1 cellular context compared by ENCODE assay signal in the genomic region with DNA sequence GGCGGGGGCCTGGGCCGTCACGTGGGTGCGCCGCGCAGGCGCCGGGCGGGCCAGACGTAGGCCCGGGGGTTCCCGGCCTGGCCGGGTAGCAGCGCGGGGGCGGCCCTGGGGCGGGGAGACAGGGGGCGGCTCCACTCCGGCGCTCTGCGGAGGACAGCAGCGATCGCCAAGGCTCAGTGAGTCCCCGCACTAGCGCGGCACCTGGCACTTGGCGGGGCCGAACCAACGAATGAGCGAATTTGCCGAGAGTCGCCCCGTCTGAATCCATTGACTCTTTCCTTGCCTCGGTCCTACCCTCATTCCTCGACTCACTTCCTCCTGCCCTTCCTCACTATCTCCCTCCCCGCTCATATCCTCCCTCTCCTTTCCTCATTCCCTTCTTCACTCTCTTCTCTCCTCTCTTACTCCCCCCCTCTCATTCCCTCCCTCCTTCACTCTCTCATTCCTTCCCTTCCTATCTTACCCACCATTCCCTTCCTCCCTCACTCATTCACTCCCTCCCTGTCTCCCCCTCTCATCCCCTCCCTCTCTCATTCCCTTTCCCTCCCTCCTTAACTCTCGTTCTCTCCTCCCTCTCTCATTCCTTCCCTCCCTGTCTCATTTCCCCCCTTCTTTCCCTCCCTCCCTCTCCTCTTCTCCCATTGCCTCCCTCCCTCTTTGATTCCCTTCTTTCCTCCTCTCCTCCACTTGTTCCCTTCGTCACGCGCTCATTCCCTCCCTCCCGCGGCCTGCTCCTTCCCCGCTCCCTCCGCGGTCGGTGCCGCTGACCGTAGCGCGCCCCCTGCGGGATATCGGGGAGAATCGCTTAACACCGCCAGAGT.
A peak's percentile ranks its signal among the peaks of the same experiment; 100 is the strongest.
TF ChIP-seq lines count a peak whose summit lies in the region.

No MANE protein-coding gene starts in this region.

TF ChIP-seq in GM12878, 131 proteins besides CTCF, POLR2A, EP300 and RAD21 (continues in another document):
- TF ChIP-seq, protein P1, sequence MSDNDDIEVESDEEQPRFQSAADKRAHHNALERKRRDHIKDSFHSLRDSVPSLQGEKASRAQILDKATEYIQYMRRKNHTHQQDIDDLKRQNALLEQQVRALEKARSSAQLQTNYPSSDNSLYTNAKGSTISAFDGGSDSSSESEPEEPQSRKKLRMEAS (IDR thresholded peaks at IDR 0.05; ENCODE audit: low read depth, low read length) = peak; percentile 55
- TF ChIP-seq GATAD2B (conservative IDR thresholded peaks at IDR 0.05; ENCODE audit: low read depth) = peak; percentile 56
- no peak for TF ChIP-seq STAT3 (IDR thresholded peaks at IDR 0.05; ENCODE audit: low read depth, low read length)
- TF ChIP-seq, protein P2, sequence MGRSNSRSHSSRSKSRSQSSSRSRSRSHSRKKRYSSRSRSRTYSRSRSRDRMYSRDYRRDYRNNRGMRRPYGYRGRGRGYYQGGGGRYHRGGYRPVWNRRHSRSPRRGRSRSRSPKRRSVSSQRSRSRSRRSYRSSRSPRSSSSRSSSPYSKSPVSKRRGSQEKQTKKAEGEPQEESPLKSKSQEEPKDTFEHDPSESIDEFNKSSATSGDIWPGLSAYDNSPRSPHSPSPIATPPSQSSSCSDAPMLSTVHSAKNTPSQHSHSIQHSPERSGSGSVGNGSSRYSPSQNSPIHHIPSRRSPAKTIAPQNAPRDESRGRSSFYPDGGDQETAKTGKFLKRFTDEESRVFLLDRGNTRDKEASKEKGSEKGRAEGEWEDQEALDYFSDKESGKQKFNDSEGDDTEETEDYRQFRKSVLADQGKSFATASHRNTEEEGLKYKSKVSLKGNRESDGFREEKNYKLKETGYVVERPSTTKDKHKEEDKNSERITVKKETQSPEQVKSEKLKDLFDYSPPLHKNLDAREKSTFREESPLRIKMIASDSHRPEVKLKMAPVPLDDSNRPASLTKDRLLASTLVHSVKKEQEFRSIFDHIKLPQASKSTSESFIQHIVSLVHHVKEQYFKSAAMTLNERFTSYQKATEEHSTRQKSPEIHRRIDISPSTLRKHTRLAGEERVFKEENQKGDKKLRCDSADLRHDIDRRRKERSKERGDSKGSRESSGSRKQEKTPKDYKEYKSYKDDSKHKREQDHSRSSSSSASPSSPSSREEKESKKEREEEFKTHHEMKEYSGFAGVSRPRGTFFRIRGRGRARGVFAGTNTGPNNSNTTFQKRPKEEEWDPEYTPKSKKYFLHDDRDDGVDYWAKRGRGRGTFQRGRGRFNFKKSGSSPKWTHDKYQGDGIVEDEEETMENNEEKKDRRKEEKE (IDR thresholded peaks at IDR 0.05) = no peak
- TF ChIP-seq, protein P3, sequence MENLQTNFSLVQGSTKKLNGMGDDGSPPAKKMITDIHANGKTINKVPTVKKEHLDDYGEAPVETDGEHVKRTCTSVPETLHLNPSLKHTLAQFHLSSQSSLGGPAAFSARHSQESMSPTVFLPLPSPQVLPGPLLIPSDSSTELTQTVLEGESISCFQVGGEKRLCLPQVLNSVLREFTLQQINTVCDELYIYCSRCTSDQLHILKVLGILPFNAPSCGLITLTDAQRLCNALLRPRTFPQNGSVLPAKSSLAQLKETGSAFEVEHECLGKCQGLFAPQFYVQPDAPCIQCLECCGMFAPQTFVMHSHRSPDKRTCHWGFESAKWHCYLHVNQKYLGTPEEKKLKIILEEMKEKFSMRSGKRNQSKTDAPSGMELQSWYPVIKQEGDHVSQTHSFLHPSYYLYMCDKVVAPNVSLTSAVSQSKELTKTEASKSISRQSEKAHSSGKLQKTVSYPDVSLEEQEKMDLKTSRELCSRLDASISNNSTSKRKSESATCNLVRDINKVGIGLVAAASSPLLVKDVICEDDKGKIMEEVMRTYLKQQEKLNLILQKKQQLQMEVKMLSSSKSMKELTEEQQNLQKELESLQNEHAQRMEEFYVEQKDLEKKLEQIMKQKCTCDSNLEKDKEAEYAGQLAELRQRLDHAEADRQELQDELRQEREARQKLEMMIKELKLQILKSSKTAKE (IDR thresholded peaks at IDR 0.05; ENCODE audit: low read depth, poor library complexity, severe bottlenecking) = no peak
- no peak for TF ChIP-seq MXI1 (IDR thresholded peaks at IDR 0.05; ENCODE audit: low read depth, low read length)
- TF ChIP-seq BACH1 (IDR thresholded peaks at IDR 0.05; ENCODE audit: borderline replicate concordance) = no peak
- no peak for TF ChIP-seq NR2C2 (IDR thresholded peaks at IDR 0.05; ENCODE audit: borderline replicate concordance, control insufficient read depth, insufficient read length, low read depth)
- TF ChIP-seq, protein P4, sequence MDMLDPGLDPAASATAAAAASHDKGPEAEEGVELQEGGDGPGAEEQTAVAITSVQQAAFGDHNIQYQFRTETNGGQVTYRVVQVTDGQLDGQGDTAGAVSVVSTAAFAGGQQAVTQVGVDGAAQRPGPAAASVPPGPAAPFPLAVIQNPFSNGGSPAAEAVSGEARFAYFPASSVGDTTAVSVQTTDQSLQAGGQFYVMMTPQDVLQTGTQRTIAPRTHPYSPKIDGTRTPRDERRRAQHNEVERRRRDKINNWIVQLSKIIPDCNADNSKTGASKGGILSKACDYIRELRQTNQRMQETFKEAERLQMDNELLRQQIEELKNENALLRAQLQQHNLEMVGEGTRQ (IDR thresholded peaks at IDR 0.05; ENCODE audit: borderline replicate concordance, low read depth, low read length) = peak; percentile 73
- no peak for TF ChIP-seq SREBF2 (IDR thresholded peaks at IDR 0.05; ENCODE audit: low read length)
- no peak for TF ChIP-seq ZNF622 (IDR thresholded peaks at IDR 0.05)
- TF ChIP-seq EZH2 (IDR thresholded peaks at IDR 0.05; ENCODE audit: borderline replicate concordance, control insufficient read depth, low read depth, low read length) = no peak
- TF ChIP-seq, protein P5, sequence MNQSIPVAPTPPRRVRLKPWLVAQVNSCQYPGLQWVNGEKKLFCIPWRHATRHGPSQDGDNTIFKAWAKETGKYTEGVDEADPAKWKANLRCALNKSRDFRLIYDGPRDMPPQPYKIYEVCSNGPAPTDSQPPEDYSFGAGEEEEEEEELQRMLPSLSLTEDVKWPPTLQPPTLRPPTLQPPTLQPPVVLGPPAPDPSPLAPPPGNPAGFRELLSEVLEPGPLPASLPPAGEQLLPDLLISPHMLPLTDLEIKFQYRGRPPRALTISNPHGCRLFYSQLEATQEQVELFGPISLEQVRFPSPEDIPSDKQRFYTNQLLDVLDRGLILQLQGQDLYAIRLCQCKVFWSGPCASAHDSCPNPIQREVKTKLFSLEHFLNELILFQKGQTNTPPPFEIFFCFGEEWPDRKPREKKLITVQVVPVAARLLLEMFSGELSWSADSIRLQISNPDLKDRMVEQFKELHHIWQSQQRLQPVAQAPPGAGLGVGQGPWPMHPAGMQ (IDR thresholded peaks at IDR 0.05; ENCODE audit: borderline replicate concordance) = no peak; the same call in 1 of the 2 replicates
- TF ChIP-seq LARP7 (IDR thresholded peaks at IDR 0.05) = no peak; the same call in 1 of the 2 replicates
- TF ChIP-seq FOXK2 (IDR thresholded peaks at IDR 0.05) = no peak
- TF ChIP-seq MYB (IDR thresholded peaks at IDR 0.05; ENCODE audit: borderline replicate concordance, low read depth, low read length) = no peak
- TF ChIP-seq, protein P6, sequence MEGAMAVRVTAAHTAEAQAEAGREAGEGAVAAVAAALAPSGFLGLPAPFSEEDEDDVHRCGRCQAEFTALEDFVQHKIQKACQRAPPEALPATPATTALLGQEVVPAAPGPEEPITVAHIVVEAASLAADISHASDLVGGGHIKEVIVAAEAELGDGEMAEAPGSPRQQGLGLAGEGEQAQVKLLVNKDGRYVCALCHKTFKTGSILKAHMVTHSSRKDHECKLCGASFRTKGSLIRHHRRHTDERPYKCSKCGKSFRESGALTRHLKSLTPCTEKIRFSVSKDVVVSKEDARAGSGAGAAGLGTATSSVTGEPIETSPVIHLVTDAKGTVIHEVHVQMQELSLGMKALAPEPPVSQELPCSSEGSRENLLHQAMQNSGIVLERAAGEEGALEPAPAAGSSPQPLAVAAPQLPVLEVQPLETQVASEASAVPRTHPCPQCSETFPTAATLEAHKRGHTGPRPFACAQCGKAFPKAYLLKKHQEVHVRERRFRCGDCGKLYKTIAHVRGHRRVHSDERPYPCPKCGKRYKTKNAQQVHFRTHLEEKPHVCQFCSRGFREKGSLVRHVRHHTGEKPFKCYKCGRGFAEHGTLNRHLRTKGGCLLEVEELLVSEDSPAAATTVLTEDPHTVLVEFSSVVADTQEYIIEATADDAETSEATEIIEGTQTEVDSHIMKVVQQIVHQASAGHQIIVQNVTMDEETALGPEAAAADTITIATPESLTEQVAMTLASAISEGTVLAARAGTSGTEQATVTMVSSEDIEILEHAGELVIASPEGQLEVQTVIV (IDR thresholded peaks at IDR 0.05; ENCODE audit: borderline replicate concordance, partially characterized antibody) = no peak
- TF ChIP-seq, protein P7, sequence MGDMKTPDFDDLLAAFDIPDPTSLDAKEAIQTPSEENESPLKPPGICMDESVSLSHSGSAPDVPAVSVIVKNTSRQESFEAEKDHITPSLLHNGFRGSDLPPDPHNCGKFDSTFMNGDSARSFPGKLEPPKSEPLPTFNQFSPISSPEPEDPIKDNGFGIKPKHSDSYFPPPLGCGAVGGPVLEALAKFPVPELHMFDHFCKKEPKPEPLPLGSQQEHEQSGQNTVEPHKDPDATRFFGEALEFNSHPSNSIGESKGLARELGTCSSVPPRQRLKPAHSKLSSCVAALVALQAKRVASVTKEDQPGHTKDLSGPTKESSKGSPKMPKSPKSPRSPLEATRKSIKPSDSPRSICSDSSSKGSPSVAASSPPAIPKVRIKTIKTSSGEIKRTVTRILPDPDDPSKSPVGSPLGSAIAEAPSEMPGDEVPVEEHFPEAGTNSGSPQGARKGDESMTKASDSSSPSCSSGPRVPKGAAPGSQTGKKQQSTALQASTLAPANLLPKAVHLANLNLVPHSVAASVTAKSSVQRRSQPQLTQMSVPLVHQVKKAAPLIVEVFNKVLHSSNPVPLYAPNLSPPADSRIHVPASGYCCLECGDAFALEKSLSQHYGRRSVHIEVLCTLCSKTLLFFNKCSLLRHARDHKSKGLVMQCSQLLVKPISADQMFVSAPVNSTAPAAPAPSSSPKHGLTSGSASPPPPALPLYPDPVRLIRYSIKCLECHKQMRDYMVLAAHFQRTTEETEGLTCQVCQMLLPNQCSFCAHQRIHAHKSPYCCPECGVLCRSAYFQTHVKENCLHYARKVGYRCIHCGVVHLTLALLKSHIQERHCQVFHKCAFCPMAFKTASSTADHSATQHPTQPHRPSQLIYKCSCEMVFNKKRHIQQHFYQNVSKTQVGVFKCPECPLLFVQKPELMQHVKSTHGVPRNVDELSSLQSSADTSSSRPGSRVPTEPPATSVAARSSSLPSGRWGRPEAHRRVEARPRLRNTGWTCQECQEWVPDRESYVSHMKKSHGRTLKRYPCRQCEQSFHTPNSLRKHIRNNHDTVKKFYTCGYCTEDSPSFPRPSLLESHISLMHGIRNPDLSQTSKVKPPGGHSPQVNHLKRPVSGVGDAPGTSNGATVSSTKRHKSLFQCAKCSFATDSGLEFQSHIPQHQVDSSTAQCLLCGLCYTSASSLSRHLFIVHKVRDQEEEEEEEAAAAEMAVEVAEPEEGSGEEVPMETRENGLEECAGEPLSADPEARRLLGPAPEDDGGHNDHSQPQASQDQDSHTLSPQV (IDR thresholded peaks at IDR 0.05) = no peak
- TF ChIP-seq, protein P8, sequence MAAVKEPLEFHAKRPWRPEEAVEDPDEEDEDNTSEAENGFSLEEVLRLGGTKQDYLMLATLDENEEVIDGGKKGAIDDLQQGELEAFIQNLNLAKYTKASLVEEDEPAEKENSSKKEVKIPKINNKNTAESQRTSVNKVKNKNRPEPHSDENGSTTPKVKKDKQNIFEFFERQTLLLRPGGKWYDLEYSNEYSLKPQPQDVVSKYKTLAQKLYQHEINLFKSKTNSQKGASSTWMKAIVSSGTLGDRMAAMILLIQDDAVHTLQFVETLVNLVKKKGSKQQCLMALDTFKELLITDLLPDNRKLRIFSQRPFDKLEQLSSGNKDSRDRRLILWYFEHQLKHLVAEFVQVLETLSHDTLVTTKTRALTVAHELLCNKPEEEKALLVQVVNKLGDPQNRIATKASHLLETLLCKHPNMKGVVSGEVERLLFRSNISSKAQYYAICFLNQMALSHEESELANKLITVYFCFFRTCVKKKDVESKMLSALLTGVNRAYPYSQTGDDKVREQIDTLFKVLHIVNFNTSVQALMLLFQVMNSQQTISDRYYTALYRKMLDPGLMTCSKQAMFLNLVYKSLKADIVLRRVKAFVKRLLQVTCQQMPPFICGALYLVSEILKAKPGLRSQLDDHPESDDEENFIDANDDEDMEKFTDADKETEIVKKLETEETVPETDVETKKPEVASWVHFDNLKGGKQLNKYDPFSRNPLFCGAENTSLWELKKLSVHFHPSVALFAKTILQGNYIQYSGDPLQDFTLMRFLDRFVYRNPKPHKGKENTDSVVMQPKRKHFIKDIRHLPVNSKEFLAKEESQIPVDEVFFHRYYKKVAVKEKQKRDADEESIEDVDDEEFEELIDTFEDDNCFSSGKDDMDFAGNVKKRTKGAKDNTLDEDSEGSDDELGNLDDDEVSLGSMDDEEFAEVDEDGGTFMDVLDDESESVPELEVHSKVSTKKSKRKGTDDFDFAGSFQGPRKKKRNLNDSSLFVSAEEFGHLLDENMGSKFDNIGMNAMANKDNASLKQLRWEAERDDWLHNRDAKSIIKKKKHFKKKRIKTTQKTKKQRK (IDR thresholded peaks at IDR 0.05; ENCODE audit: low read depth, low read length) = no peak
- TF ChIP-seq BRCA1 (IDR thresholded peaks at IDR 0.05; ENCODE audit: low read depth, low read length) = no peak
- TF ChIP-seq MTA3 (IDR thresholded peaks at IDR 0.05; ENCODE audit: borderline replicate concordance, low read length) = no peak
- peak; percentile 81; the same call in 1 of the 2 replicates for TF ChIP-seq PAX5 (IDR thresholded peaks at IDR 0.05; ENCODE audit: borderline replicate concordance, low read depth, low read length)
- TF ChIP-seq RFX5 (IDR thresholded peaks at IDR 0.05; ENCODE audit: low read depth, low read length) = no peak
- TF ChIP-seq GABPA (IDR thresholded peaks at IDR 0.05; ENCODE audit: low read depth) = no peak
- no peak for TF ChIP-seq ASH2L (IDR thresholded peaks at IDR 0.05; ENCODE audit: borderline replicate concordance, low read depth)
- TF ChIP-seq SIX5 (IDR thresholded peaks at IDR 0.05; ENCODE audit: low read depth, low read length, severe bottlenecking) = no peak
- peak; percentile 99 for TF ChIP-seq NBN (IDR thresholded peaks at IDR 0.05)
- TF ChIP-seq NFYA (IDR thresholded peaks at IDR 0.05; ENCODE audit: borderline replicate concordance, low read depth, low read length) = no peak
- TF ChIP-seq RELA (IDR thresholded peaks at IDR 0.05; ENCODE audit: borderline replicate concordance, partially characterized antibody) = no peak
- TF ChIP-seq RCOR1 (conservative IDR thresholded peaks at IDR 0.05; ENCODE audit: low read depth, low read length) = 0 out of 2 replicates have a peak, but pooled peaks have one; percentile 27
- no peak for TF ChIP-seq RAD51 (IDR thresholded peaks at IDR 0.05)
- TF ChIP-seq HDAC2 (IDR thresholded peaks at IDR 0.05) = no peak
- TF ChIP-seq, protein P9, sequence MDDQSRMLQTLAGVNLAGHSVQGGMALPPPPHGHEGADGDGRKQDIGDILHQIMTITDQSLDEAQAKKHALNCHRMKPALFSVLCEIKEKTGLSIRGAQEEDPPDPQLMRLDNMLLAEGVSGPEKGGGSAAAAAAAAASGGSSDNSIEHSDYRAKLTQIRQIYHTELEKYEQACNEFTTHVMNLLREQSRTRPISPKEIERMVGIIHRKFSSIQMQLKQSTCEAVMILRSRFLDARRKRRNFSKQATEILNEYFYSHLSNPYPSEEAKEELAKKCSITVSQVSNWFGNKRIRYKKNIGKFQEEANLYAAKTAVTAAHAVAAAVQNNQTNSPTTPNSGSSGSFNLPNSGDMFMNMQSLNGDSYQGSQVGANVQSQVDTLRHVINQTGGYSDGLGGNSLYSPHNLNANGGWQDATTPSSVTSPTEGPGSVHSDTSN (IDR thresholded peaks at IDR 0.05; ENCODE audit: insufficient replicate concordance, low read depth, low read length) = no peak
- no peak for TF ChIP-seq NFIC (IDR thresholded peaks at IDR 0.05; ENCODE audit: low read depth, low read length)
- no peak for TF ChIP-seq FOS (IDR thresholded peaks at IDR 0.05; ENCODE audit: borderline replicate concordance, extremely low read depth, insufficient read length)
- no peak for TF ChIP-seq NR2C1 (IDR thresholded peaks at IDR 0.05)
- no peak for TF ChIP-seq CHD1 (IDR thresholded peaks at IDR 0.05; ENCODE audit: low read depth, low read length)
- 0 out of 2 replicates have a peak, but pooled peaks have one; percentile 64 for TF ChIP-seq CHD4 (IDR thresholded peaks at IDR 0.05)
